ENCODE assay signal across 9 cellular contexts in genomic region chr3:57060089-57060829, GRCh38. TPM values are rescaled to one million over a fixed set of nuclear protein-coding genes. Genes with fewer than 3 reads are reported as not detected.
DNase-seq lines count a peak whose midpoint lies in the region; ATAC-seq and TF ChIP-seq lines count a peak whose summit lies in the region.
"Had no signal": no experiment of that assay in that cellular context is flagged by ENCODE, and none has a peak within 500 bp of the region (broad histone marks: within the 10 kb centered on the region; RNA-seq: fewer than 3 reads in every experiment).

Gene SPATA12, plus strand, starts transcription at chr3:57060664. Its CDS starts 13,031 bp downstream, at chr3:57073695.

- H3K9me3 Mint-ChIP-seq in dendritic cell treated with granulocyte-macrophage colony-stimulating factor and Interleukin-4, amounts not matched to agents 40 ng/mL and 50 ng/mL, for 4 days = no peaks in the 10 kb centered on the region
- no peaks in the 10 kb centered on the region for H3K9me3 Mint-ChIP-seq in activated T-cell treated with anti-CD3 and anti-CD28 coated beads, Interleukin-2, amount 50 U/mL, for 72 hours

- H3K36me3 ChIP-seq in tibial nerve = no peaks in the 10 kb centered on the region

- TF ChIP-seq CTCF in tibial nerve (IDR thresholded peaks at IDR 0.05) = no peak
- no peak for TF ChIP-seq CTCF in GM10266 (IDR thresholded peaks at IDR 0.05; ENCODE audit: control insufficient read depth, insufficient read depth, low read depth, missing control alignments)

- no peaks in the 10 kb centered on the region for H3K27me3 Mint-ChIP-seq in dendritic cell treated with granulocyte-macrophage colony-stimulating factor and Interleukin-4, amounts not matched to agents 40 ng/mL and 50 ng/mL, for 4 days
- no peaks in the 10 kb centered on the region for H3K27me3 Mint-ChIP-seq in activated T-cell treated with anti-CD3 and anti-CD28 coated beads, Interleukin-2, amount 50 U/mL, for 72 hours (ENCODE audit: low read depth)

- H3K4me1 ChIP-seq in tibial nerve = peaks cover 0 to 4% (median 0%) of the 10 kb centered on the region in 4 donors

- H3K9me3 ChIP-seq in tibial nerve = no peaks in the 10 kb centered on the region

- intact Hi-C loops in dendritic cell treated with granulocyte-macrophage colony-stimulating factor and Interleukin-4, amounts not matched to agents 40 ng/mL and 50 ng/mL, for 4 days (cut with micrococcal nuclease) = no loop called here

- TF ChIP-seq EP300 in tibial nerve (IDR thresholded peaks at IDR 0.05) = peak in 1 of 2 donors; percentile 25

- WGBS in tibial nerve, 2 donors = 43 to 60% methylated on average over 11 of the region's 11 CpGs

- H3K27me3 ChIP-seq in tibial nerve = no peaks in the 10 kb centered on the region

- DNase-seq in GM04503 (ENCODE audit: low read depth) (peak; percentile 59), NCI-H2227 treated with DMSO at 0.1 percent for 48 hours (lab: John Stamatoyannopoulos, UW) (peak; percentile 8), left lobe of liver (ENCODE audit: low spot score) (no peak), tibial nerve (ENCODE audit: low spot score in 2 of 2) (peak; percentile 17 to 49), GM10266 (ENCODE audit: extremely low spot score) (no peak)
- no peak for DNase-seq in activated T-cell treated with anti-CD3 and anti-CD28 coated beads, Interleukin-2, amount 50 U/mL, for 72 hours

- peak within 1 kb of the TSS; percentile 87 for H3K27ac Mint-ChIP-seq in dendritic cell treated with granulocyte-macrophage colony-stimulating factor and Interleukin-4, amounts not matched to agents 40 ng/mL and 50 ng/mL, for 4 days
- no peak within 1 kb of the TSS for H3K27ac Mint-ChIP-seq in activated T-cell treated with anti-CD3 and anti-CD28 coated beads, Interleukin-2, amount 50 U/mL, for 72 hours

- H3K27ac ChIP-seq in tibial nerve = peak within 1 kb of the TSS in 1 of 4 donors; percentile 49

- H3K36me3 Mint-ChIP-seq in dendritic cell treated with granulocyte-macrophage colony-stimulating factor and Interleukin-4, amounts not matched to agents 40 ng/mL and 50 ng/mL, for 4 days (ENCODE audit: low read depth) = no peaks in the 10 kb centered on the region
- no peaks in the 10 kb centered on the region for H3K36me3 Mint-ChIP-seq in activated T-cell treated with anti-CD3 and anti-CD28 coated beads, Interleukin-2, amount 50 U/mL, for 72 hours (ENCODE audit: insufficient read depth in 2 of 2)

- H3K4me3 ChIP-seq in tibial nerve = no peak within 1 kb of the TSS

- peaks cover 62% of the 10 kb centered on the region for H3K4me1 Mint-ChIP-seq in dendritic cell treated with granulocyte-macrophage colony-stimulating factor and Interleukin-4, amounts not matched to agents 40 ng/mL and 50 ng/mL, for 4 days (ENCODE audit: low read depth)
- H3K4me1 Mint-ChIP-seq in activated T-cell treated with anti-CD3 and anti-CD28 coated beads, Interleukin-2, amount 50 U/mL, for 72 hours (ENCODE audit: low read depth) = no peaks in the 10 kb centered on the region

- peak; percentile 54 for ATAC-seq in left lobe of liver
- no peak for ATAC-seq in HG03097 (IDR thresholded peaks at IDR 0.05; ENCODE audit: low FRiP score, unreplicated experiment)
- no peak for ATAC-seq in activated T-cell treated with anti-CD3 and anti-CD28 coated beads, Interleukin-2, amount 50 U/mL, for 72 hours (replicated peaks in 1 of 2)

- H3K4me3 Mint-ChIP-seq in dendritic cell treated with granulocyte-macrophage colony-stimulating factor and Interleukin-4, amounts not matched to agents 40 ng/mL and 50 ng/mL, for 4 days = peak within 1 kb of the TSS; percentile 24
- H3K4me3 Mint-ChIP-seq in activated T-cell treated with anti-CD3 and anti-CD28 coated beads, Interleukin-2, amount 50 U/mL, for 72 hours = no peak within 1 kb of the TSS

- TF ChIP-seq POLR2A in tibial nerve (IDR thresholded peaks at IDR 0.05) = no peak

RNA-seq across cellular contexts. Expression of gene SPATA12, which starts in this region (rescaled TPM):
- total RNA-seq in left lobe of liver (not detected), tibial nerve (not detected)
- total RNA-seq in activated T-cell treated with anti-CD3 and anti-CD28 coated beads, Interleukin-2, amount 50 U/mL, for 72 hours = not detected
- total RNA-seq: T-helper 1 cell treated with Interleukin-12 subunit alpha and Interleukin-12 subunit beta and Interleukin-4 antibody, amounts not matched to agents 30 ng/mL and 1 ng/mL, for 36 hours had no signal

Comparison
In these comparisons a context has a peak if more than half of its experiments do, and no peak if none do; other contexts are left out.
1. Peak in ATAC-seq in left lobe of liver; RNA of the gene not detected or under 1 TPM.
2. Peak in DNase-seq in tibial nerve; RNA of the gene not detected or under 1 TPM.
3. DNase-seq: peak in GM04503 (single experiment) and NCI-H2227 treated with DMSO at 0.1 percent for 48 hours (single experiment); none in left lobe of liver (single experiment), activated T-cell treated with anti-CD3 and anti-CD28 coated beads, Interleukin-2, amount 50 U/mL, for 72 hours (0 of 2) and GM10266 (single experiment).